Comparison of ENCODE assay signal across 21 cellular contexts in genomic region chr2:42510930-42511271, GRCh38. TPM values are rescaled to one million over a fixed set of nuclear protein-coding genes. Genes with fewer than 3 reads are reported as not detected.
DNase-seq lines count a peak whose midpoint lies in the region; ATAC-seq, FAIRE-seq and TF ChIP-seq lines count a peak whose summit lies in the region.
"Had no signal": no experiment of that assay in that cellular context is flagged by ENCODE, and none has a peak within 500 bp of the region (broad histone marks: within the 10 kb centered on the region; RNA-seq: fewer than 3 reads in every experiment).

No MANE protein-coding gene starts in this region.

- H3K4me1 ChIP-seq in BLaER1 (peaks cover 16% of the 10 kb centered on the region), Panc1 (ENCODE audit: control insufficient read depth, insufficient read depth, low read length) (no peaks in the 10 kb centered on the region), mesenchymal stem cell (ENCODE audit: control insufficient read depth, insufficient read depth, low read depth, low read length) (no peaks in the 10 kb centered on the region)

- peak overlapping the region; percentile 49 for H3K27ac Mint-ChIP-seq in mesothelial cell of epicardium
- H3K27ac Mint-ChIP-seq: CD8-positive, alpha-beta memory T cell; T-cell had no signal

- H4K20me1 ChIP-seq in BLaER1 = no peaks in the 10 kb centered on the region

- no peak overlapping the region for H2BK12ac ChIP-seq in mesenchymal stem cell (ENCODE audit: low read length in 2 of 2)

- peak overlapping the region; percentile 41 for H3K4me2 ChIP-seq in BLaER1
- no peak overlapping the region for H3K4me2 ChIP-seq in mesenchymal stem cell (ENCODE audit: low read length, poor library complexity, severe bottlenecking)

- in situ Hi-C loops in Panc1 (cut with HindIII; ENCODE audit: low pct_unique_long_range_greater_than_20kb, low sequenced_read_pairs) = no loop called here
- in situ Hi-C loops in G401 (cut with HindIII; ENCODE audit: low sequenced_read_pairs) = no loop called here

- TF ChIP-seq CTCF in Panc1 (IDR thresholded peaks at IDR 0.05) = no peak
- TF ChIP-seq CTCF in mesothelial cell of epicardium (IDR thresholded peaks at IDR 0.05; ENCODE audit: unreplicated experiment) = no peak

- H3K14ac ChIP-seq in mesenchymal stem cell (ENCODE audit: low read length in 2 of 2) = no peak overlapping the region

- H3K4ac ChIP-seq in mesenchymal stem cell (ENCODE audit: low read depth in 1 of 2, low read length in 2 of 2) = no peak overlapping the region

- no peaks in the 10 kb centered on the region for H3K9me3 ChIP-seq in BLaER1
- H3K9me3 ChIP-seq in Panc1 (ENCODE audit: control insufficient read depth, insufficient read depth, low read depth, low read length) = no peaks in the 10 kb centered on the region
- no peaks in the 10 kb centered on the region for H3K9me3 ChIP-seq in mesenchymal stem cell (ENCODE audit: control insufficient read depth, low read length)

- H2AFZ ChIP-seq in mesenchymal stem cell (ENCODE audit: low read depth, low read length) = no peak overlapping the region
- H2AFZ ChIP-seq: GM23248 had no signal

- H3K23ac ChIP-seq in mesenchymal stem cell (ENCODE audit: low read length in 2 of 2) = no peak overlapping the region

- H3K9me3 Mint-ChIP-seq in mesothelial cell of epicardium = no peaks in the 10 kb centered on the region
- H3K9me3 Mint-ChIP-seq: CD8-positive, alpha-beta memory T cell; T-cell had no signal

- no peak overlapping the region for H4K91ac ChIP-seq in mesenchymal stem cell (ENCODE audit: low read length)

- H2AK5ac ChIP-seq in mesenchymal stem cell (ENCODE audit: low read length, severe bottlenecking) = no peak overlapping the region

- H3K79me1 ChIP-seq in mesenchymal stem cell (replicated peaks; ENCODE audit: low read length, poor library complexity, severe bottlenecking) = no peaks in the 10 kb centered on the region

- H3K27ac ChIP-seq in BLaER1 = no peak overlapping the region
- H3K27ac ChIP-seq in Panc1 (ENCODE audit: low read length) = no peak overlapping the region
- H3K27ac ChIP-seq in mesenchymal stem cell (ENCODE audit: low read length, poor library complexity, severe bottlenecking) = no peak overlapping the region
- H3K27ac ChIP-seq: GM23248 had no signal

- H2BK5ac ChIP-seq in mesenchymal stem cell (ENCODE audit: low read depth, low read length, poor library complexity, severe bottlenecking) = no peak overlapping the region

- H3K4me3 Mint-ChIP-seq in mesothelial cell of epicardium = no peak overlapping the region
- H3K4me3 Mint-ChIP-seq: CD8-positive, alpha-beta memory T cell; T-cell had no signal

- H3K9ac ChIP-seq in BLaER1 (no peak overlapping the region), mesenchymal stem cell (ENCODE audit: low read length) (no peak overlapping the region)
- H3K9ac ChIP-seq: GM23248 had no signal

- TSS peak; percentile 28 for BruUV-seq in Panc1 (replicated peaks; lab: Mats Ljungman, UMichigan)

- no peak overlapping the region for H3K18ac ChIP-seq in mesenchymal stem cell (ENCODE audit: low read depth in 1 of 2, low read length in 2 of 2)

- H3K36me3 ChIP-seq in BLaER1 (no peaks in the 10 kb centered on the region), Panc1 (ENCODE audit: control insufficient read depth, insufficient read depth, low read length) (no peaks in the 10 kb centered on the region), mesenchymal stem cell (ENCODE audit: control insufficient read depth in 1 of 2, insufficient read depth in 2 of 2, low read depth in 1 of 2, low read length in 2 of 2) (no peaks in the 10 kb centered on the region)

- POLR2A ChIA-PET in Panc1 (lab: Charles Lee) = no interaction called here

- no peaks in the 10 kb centered on the region for H3K27me3 Mint-ChIP-seq in mesothelial cell of epicardium (ENCODE audit: low read depth)
- H3K27me3 Mint-ChIP-seq: T-cell had no signal

- H3K27me3 ChIP-seq in BLaER1 (no peaks in the 10 kb centered on the region), Panc1 (ENCODE audit: control insufficient read depth, insufficient read depth, low read length) (no peaks in the 10 kb centered on the region), mesenchymal stem cell (ENCODE audit: control insufficient read depth in 1 of 2, insufficient read depth in 1 of 2, low read length in 2 of 2) (no peaks in the 10 kb centered on the region)

- intact Hi-C loops in Panc1 (cut with micrococcal nuclease; ENCODE audit: unreplicated experiment) = loop anchor here (5.0 kb wide), 1 partner anchor 151 kb away; no protein-coding TSS in a partner anchor

- H4K8ac ChIP-seq in mesenchymal stem cell (ENCODE audit: low read length) = no peak overlapping the region

- H3K4me3 ChIP-seq in BLaER1 (no peak overlapping the region), Panc1 (ENCODE audit: low read depth in 2 of 2, low read length in 2 of 2) (no peak overlapping the region), mesenchymal stem cell (ENCODE audit: insufficient read depth in 1 of 2, low read depth in 1 of 2, low read length in 2 of 2) (no peak overlapping the region)
- H3K4me3 ChIP-seq: GM23248 had no signal

- ATAC-seq in GM18907 (IDR thresholded peaks at IDR 0.05; ENCODE audit: unreplicated experiment) (peak; percentile 12), Panc1 (no peak)
- ATAC-seq: PC-3, T-cell had no signal

- H2BK120ac ChIP-seq in mesenchymal stem cell (ENCODE audit: low read depth, low read length) = no peak overlapping the region

- no peak overlapping the region for H2BK15ac ChIP-seq in mesenchymal stem cell (ENCODE audit: low read depth, poor library complexity, severe bottlenecking)

- H3K36me3 Mint-ChIP-seq in mesothelial cell of epicardium = no peaks in the 10 kb centered on the region
- H3K36me3 Mint-ChIP-seq: CD8-positive, alpha-beta memory T cell; T-cell had no signal

- H3K4me1 Mint-ChIP-seq in mesothelial cell of epicardium = peaks cover 11% of the 10 kb centered on the region

- CTCF ChIA-PET in Panc1 (lab: Charles Lee) = no interaction called here

- FAIRE-seq in RCC 7860 (lab: Jason Lieb, UNC) = no peak
- FAIRE-seq: G401.6 had no signal

- DNase-seq in Panc1 (ENCODE audit: low read depth, low spot score) = no peak
- DNase-seq in mesothelial cell of epicardium (ENCODE audit: low spot score in 2 of 2, unreplicated experiment in 2 of 2) = no peak
- DNase-seq in SHP77 treated with DMSO at 0.1 percent for 48 hours (lab: John Stamatoyannopoulos, UW) = no peak
- no peak for DNase-seq in G401 (ENCODE audit: low spot score)
- no peak for DNase-seq in mesenchymal stem cell
- DNase-seq in RCC 7860 (ENCODE audit: low spot score) = no peak
- DNase-seq: C1 segment of cervical spinal cord; CD8-positive, alpha-beta memory T cell; DMS79 treated with DMSO at 0.1 percent for 48 hours; GM23248; HCEC 1CT; NCI-H1105 treated with DMSO at 0.1 percent for 48 hours; NCI-H1694; NCI-H2081 treated with DMSO at 0.1 percent for 48 hours; NCI-H510A; NCI-H82; PC-3; T-cell had no signal

RNA-seq across cellular contexts. Expression of gene KCNG3, which starts 17.1 kb away (rescaled TPM):
- total RNA-seq in Panc1 (2021; ENCODE audit: unreplicated experiment) = 4.3 TPM
- 1.5 TPM for polyA plus RNA-seq in Panc1 (2012; ENCODE audit: insufficient read length)
- 0.09 to 0.27 TPM (median 0.18 TPM) in 3 replicates for total RNA-seq in mesothelial cell of epicardium
- total RNA-seq in G401 (2014; rRNA removed; shearing (Covaris generic)) = 3.4 and 3.9 TPM in 2 replicates
- not detected for polyA plus RNA-seq in mesenchymal stem cell (2013, experiment 1 of 2)
- polyA plus RNA-seq in mesenchymal stem cell (2013, experiment 2 of 2) = not detected
- total RNA-seq: GM23248 had no signal
- polyA plus RNA-seq: CD8-positive, alpha-beta memory T cell; GM23248 had no signal

RNA-seq across cellular contexts. Expression of gene MTA3, which starts 57.5 kb away (rescaled TPM):
- total RNA-seq in Panc1 (2021; ENCODE audit: unreplicated experiment) (65.6 TPM), mesothelial cell of epicardium (97.1 to 107 TPM (median 106 TPM) in 3 replicates)
- polyA plus RNA-seq in Panc1 (2012; ENCODE audit: insufficient read length) = 50.7 TPM
- total RNA-seq in G401 (2014; rRNA removed; shearing (Covaris generic)) = 61.2 and 65.4 TPM in 2 replicates
- polyA plus RNA-seq in mesenchymal stem cell (2013, experiment 1 of 2) = 36.0 TPM
- polyA plus RNA-seq in mesenchymal stem cell (2013, experiment 2 of 2) = 41.0 TPM
